In genomic region chr19:15231256-15231655, GRCh38 we compare ENCODE assay signal across 24 cellular contexts. TPM values are rescaled to one million over a fixed set of nuclear protein-coding genes. Genes with fewer than 3 reads are reported as not detected.
DNase-seq lines count a peak whose midpoint lies in the region; ATAC-seq and TF ChIP-seq lines count a peak whose summit lies in the region.
"Had no signal": no experiment of that assay in that cellular context is flagged by ENCODE, and none has a peak within 500 bp of the region (broad histone marks: within the 10 kb centered on the region; RNA-seq: fewer than 3 reads in every experiment).

No MANE protein-coding gene starts in this region.

- H3K27me3 Mint-ChIP-seq in activated naive CD4-positive, alpha-beta T cell treated with anti-CD3 and anti-CD28 coated beads, Interleukin-2, amount 50 U/mL, for 24 hours = peaks cover 18% of the 10 kb centered on the region
- H3K27me3 Mint-ChIP-seq in activated naive CD4-positive, alpha-beta T cell treated with anti-CD3 and anti-CD28 coated beads, Interleukin-2, amount 10 ng/mL, durations not matched to agents 7 days and 5 days = peaks cover 48% of the 10 kb centered on the region
- no peaks in the 10 kb centered on the region for H3K27me3 Mint-ChIP-seq in endodermal cell (ENCODE audit: insufficient read depth)

- no peak for TF ChIP-seq CTCF in endodermal cell (conservative IDR thresholded peaks at IDR 0.05)
- TF ChIP-seq CTCF in spleen (IDR thresholded peaks at IDR 0.05 in 8 of 11, conservative IDR thresholded peaks at IDR 0.05 in 3 of 11) = no peak

- H3K27me3 ChIP-seq in endodermal cell (ENCODE audit: control insufficient read depth, insufficient read depth, low read length, poor library complexity, severe bottlenecking) (no peaks in the 10 kb centered on the region), mesenchymal stem cell (ENCODE audit: control insufficient read depth in 1 of 2, insufficient read depth in 1 of 2, low read length in 2 of 2) (peaks cover 17 to 21% of the 10 kb centered on the region in 2 experiments), spleen (replicated peaks in 1 of 7) (peaks cover 0 to 40% (median 21%) of the 10 kb centered on the region in 7 donors)
- H3K27me3 ChIP-seq: right atrium auricular region had no signal

- H2BK5ac ChIP-seq in mesenchymal stem cell (ENCODE audit: low read depth, low read length, poor library complexity, severe bottlenecking) = no peak overlapping the region

- H4K91ac ChIP-seq in mesenchymal stem cell (ENCODE audit: low read length) = peak overlapping the region; percentile 47

- no peaks in the 10 kb centered on the region for H3K9me3 ChIP-seq in endodermal cell (ENCODE audit: control insufficient read depth, low read length)
- no peaks in the 10 kb centered on the region for H3K9me3 ChIP-seq in mesenchymal stem cell (ENCODE audit: control insufficient read depth, low read length)
- H3K9me3 ChIP-seq in spleen = no peaks in the 10 kb centered on the region
- H3K9me3 ChIP-seq: body of pancreas, left ventricle myocardium inferior, right atrium auricular region, transverse colon had no signal

- no peak overlapping the region for H3K14ac ChIP-seq in mesenchymal stem cell (ENCODE audit: low read length in 2 of 2)

- H3K27ac Mint-ChIP-seq in activated naive CD4-positive, alpha-beta T cell treated with anti-CD3 and anti-CD28 coated beads, Interleukin-2, amount 50 U/mL, for 24 hours = no peak overlapping the region
- H3K27ac Mint-ChIP-seq in activated naive CD4-positive, alpha-beta T cell treated with anti-CD3 and anti-CD28 coated beads, Interleukin-2, amount 10 ng/mL, durations not matched to agents 7 days and 5 days = no peak overlapping the region
- H3K27ac Mint-ChIP-seq in endodermal cell = no peak overlapping the region
- H3K27ac Mint-ChIP-seq: activated B cell treated with CpG ODN at 0.5 μM for 24 hours; activated CD8-positive, alpha-beta T cell treated with anti-CD3 and anti-CD28 coated beads, Interleukin-2, amount 10 ng/mL, durations not matched to agents 7 days and 5 days; activated naive CD8-positive, alpha-beta T cell; activated T-cell treated with anti-CD3 and anti-CD28 coated beads, Interleukin-2, amount 50 U/mL, for 72 hours; stimulated activated memory B cell treated with anti-CD40 and anti-IgM and Interleukin-4, amounts not matched to agents 10 μg/mL and 1 μg/mL and 100 μg/mL, for 72 hours; T-helper 2 cell treated with Interferon-gamma antibody and Interleukin-4, amounts not matched to agents 5 μg/mL and 100 μg/mL, for 36 hours had no signal

- no peak overlapping the region for H2AFZ ChIP-seq in mesenchymal stem cell (ENCODE audit: low read depth, low read length)

- H3K23ac ChIP-seq in mesenchymal stem cell (ENCODE audit: low read length in 2 of 2) = no peak overlapping the region

- intact Hi-C loops in spleen (cut with DNase I; ENCODE audit: low total_unique reads) = no loop called here

- peak overlapping the region; percentile 73 for H3K4me3 ChIP-seq in endodermal cell (ENCODE audit: low read length)
- no peak overlapping the region for H3K4me3 ChIP-seq in mesenchymal stem cell (ENCODE audit: insufficient read depth in 1 of 2, low read depth in 1 of 2, low read length in 2 of 2)
- H3K4me3 ChIP-seq in spleen = peak overlapping the region in 1 of 8 donors; percentile 69
- H3K4me3 ChIP-seq: body of pancreas, GM12878 had no signal

- H3K4me3 Mint-ChIP-seq in activated naive CD4-positive, alpha-beta T cell treated with anti-CD3 and anti-CD28 coated beads, Interleukin-2, amount 50 U/mL, for 24 hours = peak overlapping the region; percentile 19
- no peak overlapping the region for H3K4me3 Mint-ChIP-seq in activated naive CD4-positive, alpha-beta T cell treated with anti-CD3 and anti-CD28 coated beads, Interleukin-2, amount 10 ng/mL, durations not matched to agents 7 days and 5 days
- peak overlapping the region; percentile 70 for H3K4me3 Mint-ChIP-seq in endodermal cell
- H3K4me3 Mint-ChIP-seq: activated B cell treated with CpG ODN at 0.5 μM for 24 hours; activated CD8-positive, alpha-beta T cell treated with anti-CD3 and anti-CD28 coated beads, Interleukin-2, amount 10 ng/mL, durations not matched to agents 7 days and 5 days; stimulated activated memory B cell treated with anti-CD40 and anti-IgM and Interleukin-4, amounts not matched to agents 10 μg/mL and 1 μg/mL and 100 μg/mL, for 72 hours; T-helper 2 cell treated with Interferon-gamma antibody and Interleukin-4, amounts not matched to agents 5 μg/mL and 100 μg/mL, for 36 hours had no signal

- ATAC-seq in GM18867 (IDR thresholded peaks at IDR 0.05; ENCODE audit: unreplicated experiment) = no peak
- no peak for ATAC-seq in GM19023 (IDR thresholded peaks at IDR 0.05; ENCODE audit: unreplicated experiment)
- ATAC-seq: body of pancreas; GM12878; stimulated activated memory B cell treated with anti-CD40 and anti-IgM and Interleukin-4, amounts not matched to agents 10 μg/mL and 1 μg/mL and 100 μg/mL, for 72 hours had no signal

- 95 to 99% methylated on average over 10 of the region's 10 CpGs for WGBS in endodermal cell (ENCODE audit: insufficient coverage in 1 of 2, insufficient read length in 1 of 2), 2 experiments
- WGBS in mesenchymal stem cell = 96% methylated on average over 10 of the region's 10 CpGs
- 77 to 90% (median 82%) methylated on average over 8 to 10 of the region's 10 CpGs for WGBS in spleen, 5 donors

- no peak overlapping the region for H2AK5ac ChIP-seq in mesenchymal stem cell (ENCODE audit: low read length, severe bottlenecking)

- H4K8ac ChIP-seq in mesenchymal stem cell (ENCODE audit: low read length) = no peak overlapping the region

- no peak overlapping the region for H3K27ac ChIP-seq in endodermal cell (ENCODE audit: low read depth, low read length)
- H3K27ac ChIP-seq in mesenchymal stem cell (ENCODE audit: low read length, poor library complexity, severe bottlenecking) = no peak overlapping the region
- H3K27ac ChIP-seq in spleen = no peak overlapping the region
- H3K27ac ChIP-seq: body of pancreas, Peyer's patch, right atrium auricular region, transverse colon had no signal

- peaks cover 20% of the 10 kb centered on the region for H3K36me3 ChIP-seq in endodermal cell (ENCODE audit: control insufficient read depth, insufficient read depth, low read length)
- peaks cover 15 to 37% of the 10 kb centered on the region in 2 experiments for H3K36me3 ChIP-seq in mesenchymal stem cell (ENCODE audit: control insufficient read depth in 1 of 2, insufficient read depth in 2 of 2, low read depth in 1 of 2, low read length in 2 of 2)
- H3K36me3 ChIP-seq in spleen = peaks cover 0 to 15% (median 9%) of the 10 kb centered on the region in 6 donors
- H3K36me3 ChIP-seq: transverse colon had no signal

- H3K9me3 Mint-ChIP-seq in activated naive CD4-positive, alpha-beta T cell treated with anti-CD3 and anti-CD28 coated beads, Interleukin-2, amount 50 U/mL, for 24 hours = no peaks in the 10 kb centered on the region
- no peaks in the 10 kb centered on the region for H3K9me3 Mint-ChIP-seq in activated naive CD4-positive, alpha-beta T cell treated with anti-CD3 and anti-CD28 coated beads, Interleukin-2, amount 10 ng/mL, durations not matched to agents 7 days and 5 days
- no peaks in the 10 kb centered on the region for H3K9me3 Mint-ChIP-seq in endodermal cell
- H3K9me3 Mint-ChIP-seq: activated B cell treated with CpG ODN at 0.5 μM for 24 hours; activated T-cell treated with anti-CD3 and anti-CD28 coated beads, Interleukin-2, amount 50 U/mL, for 72 hours; stimulated activated memory B cell treated with anti-CD40 and anti-IgM and Interleukin-4, amounts not matched to agents 10 μg/mL and 1 μg/mL and 100 μg/mL, for 72 hours; T-helper 2 cell treated with Interferon-gamma antibody and Interleukin-4, amounts not matched to agents 5 μg/mL and 100 μg/mL, for 36 hours had no signal

- H2BK15ac ChIP-seq in mesenchymal stem cell (ENCODE audit: low read depth, poor library complexity, severe bottlenecking) = no peak overlapping the region

- DNase-seq in activated naive CD4-positive, alpha-beta T cell treated with anti-CD3 and anti-CD28 coated beads, Interleukin-2, amount 10 ng/mL, durations not matched to agents 7 days and 5 days = no peak
- DNase-seq in endodermal cell (no peak), mesenchymal stem cell (no peak), NCI-H524 (lab: John Stamatoyannopoulos, UW) (no peak), spleen (no peak)
- DNase-seq: activated CD8-positive, alpha-beta T cell treated with anti-CD3 and anti-CD28 coated beads, Interleukin-2, amount 10 ng/mL, durations not matched to agents 7 days and 5 days; body of pancreas; KBM-7; left ventricle myocardium inferior; NCI-H1694; Peyer's patch; transverse colon had no signal

- H3K4me1 ChIP-seq in endodermal cell (ENCODE audit: control insufficient read depth, insufficient read depth, low read length) (no peaks in the 10 kb centered on the region), mesenchymal stem cell (ENCODE audit: control insufficient read depth, insufficient read depth, low read depth, low read length) (peaks cover 9% of the 10 kb centered on the region), spleen (peaks cover 0 to 44% (median 27%) of the 10 kb centered on the region in 6 donors)

- peaks cover 17% of the 10 kb centered on the region for H3K4me1 Mint-ChIP-seq in activated naive CD4-positive, alpha-beta T cell treated with anti-CD3 and anti-CD28 coated beads, Interleukin-2, amount 50 U/mL, for 24 hours
- H3K4me1 Mint-ChIP-seq in activated naive CD4-positive, alpha-beta T cell treated with anti-CD3 and anti-CD28 coated beads, Interleukin-2, amount 10 ng/mL, durations not matched to agents 7 days and 5 days = peaks cover 12% of the 10 kb centered on the region
- no peaks in the 10 kb centered on the region for H3K4me1 Mint-ChIP-seq in endodermal cell

- H3K9ac ChIP-seq in endodermal cell (ENCODE audit: extremely low read depth, low read length, poor library complexity, severe bottlenecking) (no peak overlapping the region), mesenchymal stem cell (ENCODE audit: low read length) (no peak overlapping the region)

- no peak overlapping the region for H3K4ac ChIP-seq in mesenchymal stem cell (ENCODE audit: low read depth in 1 of 2, low read length in 2 of 2)

- no peak overlapping the region for H3K4me2 ChIP-seq in mesenchymal stem cell (ENCODE audit: low read length, poor library complexity, severe bottlenecking)

- CTCF ChIA-PET in activated naive CD4-positive, alpha-beta T cell treated with anti-CD3 and anti-CD28 coated beads, Interleukin-2, amount 10 ng/mL, durations not matched to agents 7 days and 5 days (lab: Charles Lee) = interaction anchor here (1.0 to 1.6 kb wide), 2 partner anchors 10 to 28 kb away, joined by 4 read pairs; no protein-coding TSS in a partner anchor

- H2BK12ac ChIP-seq in mesenchymal stem cell (ENCODE audit: low read length in 2 of 2) = no peak overlapping the region

- no peak overlapping the region for H3K18ac ChIP-seq in mesenchymal stem cell (ENCODE audit: low read depth in 1 of 2, low read length in 2 of 2)

- no peak overlapping the region for H2BK120ac ChIP-seq in mesenchymal stem cell (ENCODE audit: low read depth, low read length)

- peaks cover 7% of the 10 kb centered on the region for H3K79me1 ChIP-seq in mesenchymal stem cell (replicated peaks; ENCODE audit: low read length, poor library complexity, severe bottlenecking)

- TF ChIP-seq POLR2A in spleen (IDR thresholded peaks at IDR 0.05) = no peak

- H3K36me3 Mint-ChIP-seq in activated naive CD4-positive, alpha-beta T cell treated with anti-CD3 and anti-CD28 coated beads, Interleukin-2, amount 50 U/mL, for 24 hours = peaks cover 2% of the 10 kb centered on the region
- peaks cover 13% of the 10 kb centered on the region for H3K36me3 Mint-ChIP-seq in activated naive CD4-positive, alpha-beta T cell treated with anti-CD3 and anti-CD28 coated beads, Interleukin-2, amount 10 ng/mL, durations not matched to agents 7 days and 5 days
- peaks cover 22% of the 10 kb centered on the region for H3K36me3 Mint-ChIP-seq in endodermal cell (ENCODE audit: low read depth)

RNA-seq across cellular contexts. Expression of gene EPHX3, which starts 1.0 kb away (rescaled TPM):
- total RNA-seq in endodermal cell (10 to 100 TPM; 14.5 to 18.7 TPM), spleen (1 to 10 TPM; 1.6 to 6.6 (median 3.8) TPM)
- polyA plus RNA-seq in endodermal cell (2013, experiment 1 of 2) = 5.4 TPM
- polyA plus RNA-seq in endodermal cell (2013, experiment 2 of 2) = 4.5 TPM
- polyA plus RNA-seq in mesenchymal stem cell (2013, experiment 1 of 2) = 0.01 TPM
- polyA plus RNA-seq in mesenchymal stem cell (2013, experiment 2 of 2) = not detected
- under 1 TPM; 0.13 to 0.67 (median 0.59) TPM for polyA plus RNA-seq in spleen
- total RNA-seq: activated B cell treated with CpG ODN at 0.5 μM for 24 hours, body of pancreas, GM12878, left ventricle myocardium inferior, osteoblast, Peyer's patch, SK-MEL-5, transverse colon had no signal

RNA-seq across cellular contexts. Expression of gene NOTCH3, which starts 30.5 kb away (rescaled TPM):
- total RNA-seq in endodermal cell (100 to 1,000 TPM; 140 to 171 TPM), spleen (10 to 100 TPM; 52.1 to 94.9 (median 62.6) TPM)
- 176 TPM for polyA plus RNA-seq in endodermal cell (2013, experiment 1 of 2)
- polyA plus RNA-seq in endodermal cell (2013, experiment 2 of 2) = 186 TPM
- polyA plus RNA-seq in mesenchymal stem cell (2013, experiment 1 of 2) = 30.2 TPM
- polyA plus RNA-seq in mesenchymal stem cell (2013, experiment 2 of 2) = 28.8 TPM
- polyA plus RNA-seq in spleen = 1 to 10 TPM; 1.4 to 5.9 (median 2.5) TPM
- total RNA-seq: activated B cell treated with CpG ODN at 0.5 μM for 24 hours; activated CD8-positive, alpha-beta T cell treated with anti-CD3 and anti-CD28 coated beads, Interleukin-2, amount 10 ng/mL, durations not matched to agents 7 days and 5 days had no signal
